In the genomic region with DNA sequence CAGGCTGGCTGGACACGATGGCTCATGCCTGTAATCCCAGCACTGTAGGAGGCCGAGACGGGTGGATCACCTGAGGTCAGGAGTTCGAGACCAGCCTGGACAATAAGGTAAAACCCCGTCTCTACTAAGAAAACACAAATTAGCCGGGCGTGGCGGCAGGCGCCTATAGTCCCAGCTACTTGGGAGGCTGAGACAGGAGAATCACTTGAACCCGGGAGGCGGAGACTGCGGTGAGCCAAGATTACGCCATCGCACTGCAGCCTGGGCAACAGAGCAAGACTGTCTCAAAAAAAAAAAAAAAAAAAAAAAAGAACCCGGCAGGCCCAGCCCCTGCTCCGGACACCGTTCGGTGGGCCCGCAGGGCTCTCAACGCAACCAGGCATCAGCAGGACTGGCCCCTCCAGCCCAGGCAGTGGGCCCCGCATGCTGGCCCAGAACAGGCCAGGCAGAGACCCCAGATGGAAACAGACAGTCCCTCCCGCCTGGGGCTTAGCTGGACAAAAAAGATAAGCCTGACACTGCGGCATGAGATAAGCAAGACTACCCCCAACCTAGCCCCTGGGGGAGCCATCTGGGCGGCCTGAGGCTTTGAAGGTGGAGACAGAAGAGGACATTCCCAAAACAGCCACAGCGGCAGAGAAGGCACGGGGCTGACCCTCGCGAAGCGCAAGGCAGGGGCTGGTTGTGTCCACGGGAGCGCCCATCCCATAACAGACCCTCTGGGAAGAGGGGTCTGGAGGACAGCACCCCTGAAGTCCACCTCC, we compare ENCODE assay signal across 15 cellular contexts. TPM values are rescaled to one million over a fixed set of nuclear protein-coding genes. Genes with fewer than 3 reads are reported as not detected.
DNase-seq lines count a peak whose midpoint lies in the region; ATAC-seq and TF ChIP-seq lines count a peak whose summit lies in the region.
"Had no signal": no experiment of that assay in that cellular context is flagged by ENCODE, and none has a peak within 500 bp of the region (broad histone marks: within the 10 kb centered on the region; RNA-seq: fewer than 3 reads in every experiment).

No MANE protein-coding gene starts in this region.

- POLR2A ChIA-PET in Caco-2 (lab: Charles Lee), result no interaction called here

- H3K4me1 ChIP-seq in Caco-2 (no peaks in the 10 kb centered on the region), adrenal gland (replicated peaks in 1 of 2) (peaks cover 29 to 72% of the 10 kb centered on the region in 2 donors), neuronal stem cell (ENCODE audit: control insufficient read depth in 2 of 2, insufficient read depth in 1 of 2, low read depth in 1 of 2, low read length in 2 of 2) (peaks cover 6 to 12% of the 10 kb centered on the region in 2 donors)
- H3K4me1 ChIP-seq: SJSA1 had no signal

- H3K79me1 ChIP-seq in neuronal stem cell (ENCODE audit: low read depth, low read length), result peaks cover 32% of the 10 kb centered on the region

- H3K27me3 ChIP-seq in Caco-2 (replicated peaks; ENCODE audit: control insufficient read depth, insufficient read depth, low read length) (no peaks in the 10 kb centered on the region), adrenal gland (no peaks in the 10 kb centered on the region), neuronal stem cell (ENCODE audit: control insufficient read depth in 3 of 3, insufficient read depth in 3 of 3, low read depth in 1 of 3, low read length in 3 of 3) (no peaks in the 10 kb centered on the region)
- H3K27me3 ChIP-seq: SJSA1 had no signal

- H2AK5ac ChIP-seq in neuronal stem cell (ENCODE audit: low read depth, low read length), result peak overlapping the region; percentile 68

- H3K27me3 Mint-ChIP-seq in Caco-2 (ENCODE audit: insufficient read depth, unreplicated experiment) (no peaks in the 10 kb centered on the region), HFFc6 (ENCODE audit: insufficient read depth) (no peaks in the 10 kb centered on the region)
- H3K27me3 Mint-ChIP-seq: CD4-positive, alpha-beta memory T cell had no signal

- no peak overlapping the region for H2BK15ac ChIP-seq in neuronal stem cell (ENCODE audit: low read length)

- H3K4me3 ChIP-seq in Caco-2 (ENCODE audit: low read depth, low read length) (no peak overlapping the region), adrenal gland (no peak overlapping the region), neuronal stem cell (ENCODE audit: low read length in 2 of 2) (no peak overlapping the region)
- H3K4me3 ChIP-seq: SJSA1 had no signal

- H3K27ac Mint-ChIP-seq in Caco-2 (ENCODE audit: unreplicated experiment) (peak overlapping the region; percentile 13), HFFc6 (no peak overlapping the region)

- H4K8ac ChIP-seq in neuronal stem cell (ENCODE audit: low read depth, low read length), result no peak overlapping the region

- H3K18ac ChIP-seq in neuronal stem cell (ENCODE audit: low read length), result no peak overlapping the region

- 78 to 88% (median 85%) methylated on average over 13 to 31 of the region's 31 CpGs for WGBS in adrenal gland, 4 donors
- no CpG with 5 or more reads among the region's 31 CpGs for WGBS in neuronal stem cell (ENCODE audit: extremely low coverage in 2 of 2, insufficient read length in 2 of 2, insufficient replicate concordance in 1 of 2), 2 donors

- no peak overlapping the region for H3K4me2 ChIP-seq in neuronal stem cell (ENCODE audit: insufficient read depth, low read length, poor library complexity, severe bottlenecking)

- H2AFZ ChIP-seq in neuronal stem cell (ENCODE audit: low read length), result no peak overlapping the region

- no peak for TF ChIP-seq POLR2A in adrenal gland (IDR thresholded peaks at IDR 0.05)

- H2BK5ac ChIP-seq in neuronal stem cell (ENCODE audit: low read length), result peak overlapping the region; percentile 69

- H3K4me3 Mint-ChIP-seq in Caco-2 (ENCODE audit: unreplicated experiment), result no peak overlapping the region
- H3K4me3 Mint-ChIP-seq in HFFc6, result no peak overlapping the region
- H3K4me3 Mint-ChIP-seq: CD4-positive, alpha-beta memory T cell had no signal

- no peak overlapping the region for H3K4ac ChIP-seq in neuronal stem cell (ENCODE audit: low read length)

- H3K27ac ChIP-seq in adrenal gland, result peak overlapping the region in 4 of 5 donors; percentile 11 to 94 (median 86)
- no peak overlapping the region for H3K27ac ChIP-seq in neuronal stem cell (replicated peaks; ENCODE audit: low read length)
- H3K27ac ChIP-seq: SJSA1 had no signal

- H2BK12ac ChIP-seq in neuronal stem cell (ENCODE audit: low read length), result no peak overlapping the region

- H3K9me3 Mint-ChIP-seq in Caco-2 (ENCODE audit: unreplicated experiment) (no peaks in the 10 kb centered on the region), HFFc6 (no peaks in the 10 kb centered on the region)
- H3K9me3 Mint-ChIP-seq: CD4-positive, alpha-beta memory T cell had no signal

- no peak for ATAC-seq in HG03095 (IDR thresholded peaks at IDR 0.05; ENCODE audit: unreplicated experiment)

- peak overlapping the region; percentile 8 for H3K23ac ChIP-seq in neuronal stem cell (ENCODE audit: low read depth, low read length, poor library complexity)

- H3K36me3 ChIP-seq in Caco-2 (ENCODE audit: control insufficient read depth, insufficient read depth, low read length), result no peaks in the 10 kb centered on the region
- H3K36me3 ChIP-seq in adrenal gland (replicated peaks in 1 of 2), result no peaks in the 10 kb centered on the region
- H3K36me3 ChIP-seq in neuronal stem cell (replicated peaks in 1 of 2; ENCODE audit: control insufficient read depth in 2 of 2, insufficient read depth in 2 of 2, low read length in 2 of 2), result peaks cover 0 to 11% of the 10 kb centered on the region in 2 donors

- DNase-seq in Caco-2 (no peak), OCI-M2 (lab: John Stamatoyannopoulos, UW; ENCODE audit: unreplicated experiment) (peak; percentile 64), adrenal gland (no peak), neuronal stem cell (ENCODE audit: low spot score) (no peak), NCI-H187 (lab: John Stamatoyannopoulos, UW) (no peak), H4 (ENCODE audit: low spot score) (no peak), HFFc6 (no peak)
- DNase-seq: AML-193, MV-4-11, NCI-H1930, NCI-H2171, NCI-H446 treated with DMSO at 0.1 percent for 48 hours had no signal

- CTCF ChIA-PET in Caco-2 (lab: Charles Lee), result interaction anchor here (0.8 to 2.7 kb wide), 3 partner anchors 10 to 14 kb away, joined by 4 to 14 read pairs (median 6); no protein-coding TSS in a partner anchor

- H2BK120ac ChIP-seq in neuronal stem cell (ENCODE audit: low read depth, low read length), result no peak overlapping the region

- no TSS peak for BruUV-seq in Caco-2 (replicated peaks; lab: Mats Ljungman, UMichigan)

- H3K9ac ChIP-seq in neuronal stem cell (ENCODE audit: low read depth, low read length, poor library complexity), result no peak overlapping the region

- TF ChIP-seq CTCF in Caco-2 (IDR thresholded peaks at IDR 0.05; ENCODE audit: insufficient read depth in 1 of 2, low read depth in 1 of 2, low read length in 1 of 2, severe bottlenecking in 1 of 2, unreplicated experiment in 1 of 2), result no peak
- TF ChIP-seq CTCF in adrenal gland (IDR thresholded peaks at IDR 0.05), result no peak
- no peak for TF ChIP-seq CTCF in HFFc6 (IDR thresholded peaks at IDR 0.05)

- intact Hi-C loops in Caco-2 (cut with micrococcal nuclease; ENCODE audit: unreplicated experiment) (no loop called here), adrenal gland (cut with DNase I) (no loop called here)

- H4K91ac ChIP-seq in neuronal stem cell (ENCODE audit: low read depth, low read length, poor library complexity), result no peak overlapping the region

- H3K36me3 Mint-ChIP-seq in Caco-2 (ENCODE audit: insufficient read depth, unreplicated experiment) (peaks cover 40% of the 10 kb centered on the region), HFFc6 (ENCODE audit: low read depth) (no peaks in the 10 kb centered on the region)

- no peaks in the 10 kb centered on the region for H3K9me3 ChIP-seq in Caco-2
- H3K9me3 ChIP-seq in adrenal gland (replicated peaks in 1 of 3), result no peaks in the 10 kb centered on the region
- H3K9me3 ChIP-seq in neuronal stem cell (replicated peaks in 1 of 2; ENCODE audit: control insufficient read depth in 2 of 2, insufficient read depth in 1 of 2, low read depth in 1 of 2, low read length in 2 of 2), result no peaks in the 10 kb centered on the region
- H3K9me3 ChIP-seq: SJSA1 had no signal

- H3K4me1 Mint-ChIP-seq in Caco-2 (ENCODE audit: low read depth, unreplicated experiment), result no peaks in the 10 kb centered on the region
- H3K4me1 Mint-ChIP-seq in HFFc6 (ENCODE audit: low read depth), result no peaks in the 10 kb centered on the region

- H3K14ac ChIP-seq in neuronal stem cell (ENCODE audit: low read length), result no peak overlapping the region

RNA-seq across cellular contexts. Expression of a gene that starts 11.6 kb away (rescaled TPM):
- total RNA-seq in Caco-2 (2022) (43.0 and 46.6 TPM in 2 replicates), adrenal gland (10 to 100 TPM; 14.4 to 98.8 (median 44.5) TPM)
- 100 to 1,000 TPM in 2 of 3 donors, 10 to 100 TPM in 1; 18.4 to 155 (median 150) TPM for polyA plus RNA-seq in adrenal gland
- 15.0 TPM for polyA plus RNA-seq in neuronal stem cell (2013, experiment 1 of 2)
- polyA plus RNA-seq in neuronal stem cell (2013, experiment 2 of 2), result 16.5 TPM
- 2.3 and 4.2 TPM in 2 replicates for total RNA-seq in H4 (2014; rRNA removed; shearing (Covaris generic))
- total RNA-seq in HFFc6 (2021; fragmentation: NEBNext Ultra II Directional; extraction: Animal tissue kit (Norgen Biotek cat#: 25700)), result 10 to 100 TPM; 32.9 to 38.2 (median 34.6) TPM

RNA-seq across cellular contexts. Expression of a gene that starts 24.6 kb away (rescaled TPM):
- total RNA-seq in Caco-2 (2022), result 0.28 and 0.45 TPM in 2 replicates
- 10 to 100 TPM in 2 of 8 donors, 1 to 10 TPM in 5, under 1 TPM in 1; 0.26 to 15.1 (median 4.6) TPM for total RNA-seq in adrenal gland
- polyA plus RNA-seq in adrenal gland, result 1 to 10 TPM; 2.0 to 9.2 (median 3.9) TPM
- polyA plus RNA-seq in neuronal stem cell (2013, experiment 1 of 2), result 0.79 TPM
- 0.80 TPM for polyA plus RNA-seq in neuronal stem cell (2013, experiment 2 of 2)
- total RNA-seq in H4 (2014; rRNA removed; shearing (Covaris generic)), result 3.6 and 7.8 TPM in 2 replicates
- total RNA-seq in HFFc6 (2021; fragmentation: NEBNext Ultra II Directional; extraction: Animal tissue kit (Norgen Biotek cat#: 25700)), result 1 to 10 TPM; 4.9 to 8.8 (median 7.6) TPM

RNA-seq across cellular contexts. Expression of a gene that starts 26.7 kb away (rescaled TPM):
- total RNA-seq in Caco-2 (2022) (26.5 and 26.8 TPM in 2 replicates), adrenal gland (10 to 100 TPM in 7 of 8 donors, 1 to 10 TPM in 1; 7.1 to 28.1 (median 18.3) TPM)
- polyA plus RNA-seq in adrenal gland, result 10 to 100 TPM in 1 of 3 donors, 1 to 10 TPM in 2; 2.0 to 12.9 (median 6.9) TPM
- polyA plus RNA-seq in neuronal stem cell (2013, experiment 1 of 2), result 12.8 TPM
- 12.5 TPM for polyA plus RNA-seq in neuronal stem cell (2013, experiment 2 of 2)
- total RNA-seq in H4 (2014; rRNA removed; shearing (Covaris generic)), result 1.8 and 4.6 TPM in 2 replicates
- total RNA-seq in HFFc6 (2021; fragmentation: NEBNext Ultra II Directional; extraction: Animal tissue kit (Norgen Biotek cat#: 25700)), result 10 to 100 TPM; 37.7 to 48.3 (median 41.6) TPM

RNA-seq across cellular contexts. Expression of a gene that starts 48.7 kb away (rescaled TPM):
- total RNA-seq in Caco-2 (2022), result 47.7 and 51.8 TPM in 2 replicates
- 100 to 1,000 TPM in 4 of 8 donors, 10 to 100 TPM in 4; 60.1 to 145 (median 99.4) TPM for total RNA-seq in adrenal gland
- polyA plus RNA-seq in adrenal gland, result 100 to 1,000 TPM in 2 of 3 donors, 1 to 10 TPM in 1; 2.5 to 235 (median 195) TPM
- polyA plus RNA-seq in neuronal stem cell (2013, experiment 1 of 2), result 44.4 TPM
- 44.1 TPM for polyA plus RNA-seq in neuronal stem cell (2013, experiment 2 of 2)
- 20.2 and 40.6 TPM in 2 replicates for total RNA-seq in H4 (2014; rRNA removed; shearing (Covaris generic))
- total RNA-seq in HFFc6 (2021; fragmentation: NEBNext Ultra II Directional; extraction: Animal tissue kit (Norgen Biotek cat#: 25700)), result 10 to 100 TPM; 61.0 to 80.0 (median 67.9) TPM
